22 cellular contexts compared by ENCODE assay signal in genomic region chr14:54360667-54361066, GRCh38.
"Had no signal": no experiment of that assay in that cellular context is flagged by ENCODE, and none has a peak within 500 bp of the region (broad histone marks: within the 10 kb centered on the region; RNA-seq: fewer than 3 reads in every experiment).

No MANE protein-coding gene starts in this region.

- H3K27ac Mint-ChIP-seq: effector memory CD8-positive, alpha-beta T cell; immature natural killer cell; naive thymus-derived CD4-positive, alpha-beta T cell; nephron progenitor cell; stimulated activated naive B cell treated with anti-CD40 and anti-IgM and Interleukin-4, amounts not matched to agents 10 μg/mL and 1 μg/mL and 100 μg/mL, for 72 hours; stimulated activated naive CD8-positive, alpha-beta T cell treated with anti-CD3 and anti-CD28 coated beads, Interleukin-15, amount 100 ng/mL, for 72 hours had no signal

- H3K9me3 Mint-ChIP-seq: effector memory CD8-positive, alpha-beta T cell; immature natural killer cell; naive thymus-derived CD4-positive, alpha-beta T cell; nephron progenitor cell; stimulated activated naive B cell treated with anti-CD40 and anti-IgM and Interleukin-4, amounts not matched to agents 10 μg/mL and 1 μg/mL and 100 μg/mL, for 72 hours; stimulated activated naive CD8-positive, alpha-beta T cell treated with anti-CD3 and anti-CD28 coated beads, Interleukin-15, amount 100 ng/mL, for 72 hours had no signal

- H3K4me3 ChIP-seq: esophagus muscularis mucosa, gastroesophageal sphincter, lung, psoas muscle, sigmoid colon, skin epidermis, testis, tibial nerve had no signal

- H3K9me3 ChIP-seq: neutrophil, psoas muscle, sigmoid colon, testis had no signal

- H3K27me3 ChIP-seq: gastroesophageal sphincter, neutrophil, sigmoid colon, testis, tibial nerve had no signal

- H3K27ac ChIP-seq: epithelial cell of prostate, esophagus muscularis mucosa, gastroesophageal sphincter, neutrophil, psoas muscle, sigmoid colon, skin epidermis, testis, tibial nerve had no signal

- H3K4me1 Mint-ChIP-seq: immature natural killer cell had no signal

- DNase-seq: effector memory CD8-positive, alpha-beta T cell; glutamatergic neuron; immature natural killer cell; left ventricle myocardium superior; mesenchymal stem cell; naive thymus-derived CD4-positive, alpha-beta T cell; nephron progenitor cell; psoas muscle; sigmoid colon; stimulated activated CD4-positive, alpha-beta T cell treated with anti-CD3 and anti-CD28 coated beads, Interleukin-2, amount 100 ng/mL, for 24 hours; stimulated activated CD4-positive, alpha-beta T cell treated with anti-CD3 and anti-CD28 coated beads, Interleukin-4, amount 100 ng/mL, for 4 hours; stimulated activated naive B cell treated with anti-CD40 and anti-IgM and Interleukin-4, amounts not matched to agents 10 μg/mL and 1 μg/mL and 100 μg/mL, for 72 hours; stimulated activated naive CD8-positive, alpha-beta T cell treated with anti-CD3 and anti-CD28 coated beads, Interleukin-15, amount 100 ng/mL, for 72 hours; testis had no signal

- ATAC-seq: effector memory CD8-positive, alpha-beta T cell; gastroesophageal sphincter; left ventricle myocardium superior; naive thymus-derived CD4-positive, alpha-beta T cell; psoas muscle; stimulated activated naive B cell treated with anti-CD40 and anti-IgM and Interleukin-4, amounts not matched to agents 10 μg/mL and 1 μg/mL and 100 μg/mL, for 72 hours; stimulated activated naive CD8-positive, alpha-beta T cell treated with anti-CD3 and anti-CD28 coated beads, Interleukin-15, amount 100 ng/mL, for 72 hours had no signal

- H3K4me1 ChIP-seq: psoas muscle, testis had no signal

- H3K4me3 Mint-ChIP-seq: effector memory CD8-positive, alpha-beta T cell; immature natural killer cell; naive thymus-derived CD4-positive, alpha-beta T cell; nephron progenitor cell; stimulated activated naive B cell treated with anti-CD40 and anti-IgM and Interleukin-4, amounts not matched to agents 10 μg/mL and 1 μg/mL and 100 μg/mL, for 72 hours; stimulated activated naive CD8-positive, alpha-beta T cell treated with anti-CD3 and anti-CD28 coated beads, Interleukin-15, amount 100 ng/mL, for 72 hours had no signal

- FAIRE-seq: keratinocyte had no signal

- H3K36me3 Mint-ChIP-seq: immature natural killer cell; naive thymus-derived CD4-positive, alpha-beta T cell had no signal

- H3K36me3 ChIP-seq: esophagus muscularis mucosa, gastroesophageal sphincter, neutrophil, sigmoid colon, tibial nerve had no signal
